28 cellular contexts compared by ENCODE assay signal in the genomic region with DNA sequence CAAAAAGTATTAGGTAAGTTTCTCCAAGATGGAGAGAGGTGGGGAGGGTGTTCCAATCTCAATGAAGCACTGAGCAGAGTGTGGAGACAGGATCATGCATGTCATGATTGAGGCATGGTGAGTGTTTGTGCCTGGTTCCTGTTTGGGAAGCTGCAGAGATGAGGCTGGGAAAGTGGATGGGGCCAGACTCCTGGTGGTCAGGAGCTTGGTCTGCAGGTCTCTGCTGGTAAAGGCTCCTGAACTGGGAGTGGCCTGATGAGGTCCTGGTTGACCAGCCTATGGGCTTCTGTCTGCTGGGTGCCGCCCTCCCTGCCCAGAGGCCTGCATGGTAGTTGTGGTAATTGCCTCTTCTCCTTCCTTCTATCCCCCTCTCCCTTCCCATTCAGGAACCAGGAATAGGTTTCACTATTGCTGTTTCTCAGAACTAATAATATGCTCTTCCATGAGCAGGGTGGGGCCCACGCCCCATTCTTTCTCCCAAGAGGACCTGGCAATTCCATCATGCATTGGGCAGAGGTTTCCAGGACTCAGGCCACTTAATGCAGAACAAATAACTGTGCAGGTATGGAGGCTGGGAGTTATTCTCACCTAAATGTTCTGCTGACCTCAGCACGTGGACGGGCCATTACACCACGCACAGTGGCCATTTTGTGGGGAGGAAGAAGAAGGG. TPM values are rescaled to one million over a fixed set of nuclear protein-coding genes. Genes with fewer than 3 reads are reported as not detected.
DNase-seq lines count a peak whose midpoint lies in the region; ATAC-seq and TF ChIP-seq lines count a peak whose summit lies in the region.
"Had no signal": no experiment of that assay in that cellular context is flagged by ENCODE, and none has a peak within 500 bp of the region (broad histone marks: within the 10 kb centered on the region; RNA-seq: fewer than 3 reads in every experiment).

No MANE protein-coding gene starts in this region.

- no peak overlapping the region for H3K27ac Mint-ChIP-seq in GM23338
- H3K27ac Mint-ChIP-seq in activated CD4-positive, alpha-beta memory T cell treated with anti-CD3 and anti-CD28 coated beads for 36 hours: no peak overlapping the region
- H3K27ac Mint-ChIP-seq: activated CD8-positive, alpha-beta T cell treated with anti-CD3 and anti-CD28 coated beads, Interleukin-2, amount 10 ng/mL, durations not matched to agents 7 days and 5 days; activated naive CD4-positive, alpha-beta T cell treated with anti-CD3 and anti-CD28 coated beads for 36 hours had no signal

- H3K4me1 ChIP-seq in GM23338 (ENCODE audit: insufficient read depth) (no peaks in the 10 kb centered on the region), hepatocyte (ENCODE audit: insufficient read depth) (peaks cover 47% of the 10 kb centered on the region), spleen (no peaks in the 10 kb centered on the region)
- H3K4me1 ChIP-seq: esophagus muscularis mucosa, tibial nerve had no signal

- DNase-seq in GM23338 (ENCODE audit: low spot score) (no peak), MG63 (peak; percentile 28), hepatocyte (ENCODE audit: low spot score) (no peak), spleen (peak; percentile 52), pons (ENCODE audit: low spot score) (no peak), T-helper 1 cell (no peak)
- no peak for DNase-seq in activated CD4-positive, alpha-beta memory T cell treated with anti-CD3 and anti-CD28 coated beads for 36 hours
- DNase-seq: activated CD4-positive, CD25-positive, alpha-beta regulatory T cell; activated CD8-positive, alpha-beta T cell treated with anti-CD3 and anti-CD28 coated beads, Interleukin-2, amount 10 ng/mL, durations not matched to agents 7 days and 5 days; activated naive CD4-positive, alpha-beta T cell treated with anti-CD3 and anti-CD28 coated beads for 36 hours; activated T-cell treated with anti-CD3 and anti-CD28 coated beads, Interleukin-2, amount 50 U/mL, for 48 hours; anterior cingulate cortex; cerebellar nuclear complex; EL; NCI-H1092 treated with DMSO at 0.1 percent for 48 hours; NCI-H2081; NCI-H510A; SK-N-SH; stimulated activated CD4-positive, alpha-beta T cell treated with anti-CD3 and anti-CD28 coated beads, Interleukin-4, amount 100 ng/mL, for 24 hours; stimulated activated naive CD8-positive, alpha-beta T cell treated with anti-CD3 and anti-CD28 coated beads, Interleukin-15, amount 100 ng/mL, for 72 hours had no signal

- CTCF ChIA-PET in activated CD4-positive, alpha-beta memory T cell treated with anti-CD3 and anti-CD28 coated beads for 36 hours (lab: Charles Lee): interaction anchor here (1.0 kb wide), 2 partner anchors 15 to 20 kb away, joined by 3 to 5 read pairs; no protein-coding TSS in a partner anchor

- peaks cover 14% of the 10 kb centered on the region for H3K27me3 Mint-ChIP-seq in GM23338 (ENCODE audit: insufficient read depth, low read depth, poor library complexity)
- H3K27me3 Mint-ChIP-seq in activated CD4-positive, alpha-beta memory T cell treated with anti-CD3 and anti-CD28 coated beads for 36 hours: peaks cover 3% of the 10 kb centered on the region

- H4K20me1 ChIP-seq in GM23338 (replicated peaks; ENCODE audit: insufficient read depth) (no peaks in the 10 kb centered on the region), hepatocyte (ENCODE audit: insufficient read depth, poor library complexity, severe bottlenecking) (no peaks in the 10 kb centered on the region)

- 98% methylated on average over 5 of the region's 5 CpGs for WGBS in hepatocyte (ENCODE audit: low lambda C conversion rate, missing lambda C conversion rate)
- 87 to 95% (median 90%) methylated on average over 5 of the region's 5 CpGs for WGBS in spleen, 5 donors

- TF ChIP-seq CTCF in GM23338 (conservative IDR thresholded peaks at IDR 0.05; ENCODE audit: low read depth in 2 of 2): no peak
- no peak for TF ChIP-seq CTCF in hepatocyte (IDR thresholded peaks at IDR 0.05; ENCODE audit: poor library complexity)
- TF ChIP-seq CTCF in spleen (IDR thresholded peaks at IDR 0.05 in 8 of 11, conservative IDR thresholded peaks at IDR 0.05 in 3 of 11): no peak

- H3K4me3 Mint-ChIP-seq in GM23338: no peak overlapping the region
- H3K4me3 Mint-ChIP-seq in activated CD4-positive, alpha-beta memory T cell treated with anti-CD3 and anti-CD28 coated beads for 36 hours: no peak overlapping the region
- H3K4me3 Mint-ChIP-seq: activated CD8-positive, alpha-beta T cell treated with anti-CD3 and anti-CD28 coated beads, Interleukin-2, amount 10 ng/mL, durations not matched to agents 7 days and 5 days; activated naive CD4-positive, alpha-beta T cell treated with anti-CD3 and anti-CD28 coated beads for 36 hours; stimulated activated naive CD8-positive, alpha-beta T cell treated with anti-CD3 and anti-CD28 coated beads, Interleukin-15, amount 100 ng/mL, for 72 hours had no signal

- H3K27me3 ChIP-seq in GM23338 (ENCODE audit: insufficient read depth) (no peaks in the 10 kb centered on the region), MG63 (no peaks in the 10 kb centered on the region), hepatocyte (no peaks in the 10 kb centered on the region), spleen (replicated peaks in 1 of 7) (no peaks in the 10 kb centered on the region)
- H3K27me3 ChIP-seq: esophagus muscularis mucosa, gastroesophageal sphincter, tibial nerve had no signal

- no peak overlapping the region for H2AFZ ChIP-seq in GM23338
- H2AFZ ChIP-seq in hepatocyte: no peak overlapping the region

- intact Hi-C loops in spleen (cut with DNase I; ENCODE audit: low total_unique reads): no loop called here
- intact Hi-C loops in activated CD4-positive, alpha-beta memory T cell treated with anti-CD3 and anti-CD28 coated beads for 36 hours (cut with micrococcal nuclease): no loop called here

- no peaks in the 10 kb centered on the region for H3K9me3 Mint-ChIP-seq in GM23338
- H3K9me3 Mint-ChIP-seq in activated CD4-positive, alpha-beta memory T cell treated with anti-CD3 and anti-CD28 coated beads for 36 hours: no peaks in the 10 kb centered on the region
- H3K9me3 Mint-ChIP-seq: activated naive CD4-positive, alpha-beta T cell treated with anti-CD3 and anti-CD28 coated beads for 36 hours; stimulated activated naive CD8-positive, alpha-beta T cell treated with anti-CD3 and anti-CD28 coated beads, Interleukin-15, amount 100 ng/mL, for 72 hours had no signal

- H3K79me2 ChIP-seq in GM23338 (replicated peaks; ENCODE audit: insufficient read depth) (no peaks in the 10 kb centered on the region), hepatocyte (no peaks in the 10 kb centered on the region)

- H3K4me2 ChIP-seq in GM23338 (no peak overlapping the region), hepatocyte (no peak overlapping the region)
- H3K4me2 ChIP-seq: SK-N-SH had no signal

- peaks cover 24% of the 10 kb centered on the region for H3K4me1 Mint-ChIP-seq in GM23338
- peaks cover 6% of the 10 kb centered on the region for H3K4me1 Mint-ChIP-seq in activated CD4-positive, alpha-beta memory T cell treated with anti-CD3 and anti-CD28 coated beads for 36 hours (ENCODE audit: low read depth)

- H3K36me3 ChIP-seq in GM23338 (ENCODE audit: insufficient read depth) (no peaks in the 10 kb centered on the region), MG63 (no peaks in the 10 kb centered on the region), hepatocyte (replicated peaks; ENCODE audit: insufficient read depth, low read depth) (no peaks in the 10 kb centered on the region), spleen (no peaks in the 10 kb centered on the region)
- H3K36me3 ChIP-seq: esophagus muscularis mucosa, gastroesophageal sphincter, tibial nerve had no signal

- no peaks in the 10 kb centered on the region for H3F3A ChIP-seq in GM23338 (replicated peaks; ENCODE audit: low read depth)

- POLR2A ChIA-PET in activated CD4-positive, alpha-beta memory T cell treated with anti-CD3 and anti-CD28 coated beads for 36 hours (lab: Charles Lee): no interaction called here

- H3K4me3 ChIP-seq in GM23338 (no peak overlapping the region), MG63 (no peak overlapping the region), hepatocyte (no peak overlapping the region), spleen (no peak overlapping the region)
- H3K4me3 ChIP-seq: esophagus muscularis mucosa, gastroesophageal sphincter, smooth muscle cell, tibial nerve had no signal

- no peaks in the 10 kb centered on the region for H3K36me3 Mint-ChIP-seq in GM23338 (ENCODE audit: low read depth)
- no peaks in the 10 kb centered on the region for H3K36me3 Mint-ChIP-seq in activated CD4-positive, alpha-beta memory T cell treated with anti-CD3 and anti-CD28 coated beads for 36 hours

- no peaks in the 10 kb centered on the region for H3K9me2 ChIP-seq in GM23338 (ENCODE audit: insufficient read depth)
- H3K9me2 ChIP-seq in hepatocyte (replicated peaks; ENCODE audit: insufficient read depth): no peaks in the 10 kb centered on the region
- H3K9me2 ChIP-seq: SK-N-SH had no signal

- H3K9me3 ChIP-seq in MG63 (no peaks in the 10 kb centered on the region), hepatocyte (ENCODE audit: low read depth) (no peaks in the 10 kb centered on the region), spleen (no peaks in the 10 kb centered on the region)
- H3K9me3 ChIP-seq: esophagus muscularis mucosa, gastroesophageal sphincter, SK-N-SH, tibial nerve had no signal

- peak; percentile 56 for ATAC-seq in GM23338
- ATAC-seq: activated CD8-positive, alpha-beta T cell treated with anti-CD3 and anti-CD28 coated beads, Interleukin-2, amount 10 ng/mL, durations not matched to agents 7 days and 5 days; gastroesophageal sphincter; left lobe of liver; stimulated activated naive CD8-positive, alpha-beta T cell treated with anti-CD3 and anti-CD28 coated beads, Interleukin-15, amount 100 ng/mL, for 72 hours had no signal

- no peak for TF ChIP-seq POLR2A in spleen (IDR thresholded peaks at IDR 0.05)

- H3K27ac ChIP-seq in GM23338 (ENCODE audit: low read depth) (no peak overlapping the region), hepatocyte (peak overlapping the region; percentile 77), spleen (no peak overlapping the region)
- H3K27ac ChIP-seq: esophagus muscularis mucosa, gastroesophageal sphincter, tibial nerve had no signal

RNA-seq across cellular contexts. Expression of a gene that starts 24.5 kb away (rescaled TPM):
- not detected in 2 replicates for total RNA-seq in GM23338 (2014; rRNA removed; shearing (Covaris generic))
- polyA plus RNA-seq in GM23338 (2016; fragmentation: Nextera tagmentation; extraction: Ambion mirVana) (not detected in 2 replicates), hepatocyte (9.4 and 11.1 TPM in 2 replicates), spleen (1 to 10 TPM in 1 of 3 donors, under 1 TPM in 1, not detected in 1; 0.07 to 2.5 TPM)
- not detected in 2 replicates for total RNA-seq in MG63 (2014; rRNA removed; shearing (Covaris generic); ENCODE audit: low replicate concordance)
- total RNA-seq in hepatocyte (8.8 and 9.6 TPM in 2 replicates), spleen (1 to 10 TPM in 1 of 7 donors, under 1 TPM in 4, not detected in 2; 0.20 to 1.1 (median 0.51) TPM)
- not detected for total RNA-seq in activated CD4-positive, alpha-beta memory T cell treated with anti-CD3 and anti-CD28 coated beads for 36 hours
- total RNA-seq: activated CD8-positive, alpha-beta T cell treated with anti-CD3 and anti-CD28 coated beads, Interleukin-2, amount 10 ng/mL, durations not matched to agents 7 days and 5 days; activated naive CD4-positive, alpha-beta T cell treated with anti-CD3 and anti-CD28 coated beads for 36 hours; esophagus muscularis mucosa; left lobe of liver; LHCN-M2; mononuclear cell; pulmonary artery endothelial cell had no signal
- polyA plus RNA-seq: SK-N-SH had no signal

RNA-seq across cellular contexts. Expression of a gene that starts 43.5 kb away (rescaled TPM):
- not detected in 2 replicates for total RNA-seq in GM23338 (2014; rRNA removed; shearing (Covaris generic))
- polyA plus RNA-seq in GM23338 (2016; fragmentation: Nextera tagmentation; extraction: Ambion mirVana): not detected in 2 replicates
- not detected in 2 replicates for total RNA-seq in MG63 (2014; rRNA removed; shearing (Covaris generic); ENCODE audit: low replicate concordance)
- total RNA-seq in hepatocyte: not detected in 2 replicates
- polyA plus RNA-seq in hepatocyte: not detected in 2 replicates
- under 1 TPM in 1 of 7 donors, not detected in 6; 0.28 TPM for total RNA-seq in spleen
- polyA plus RNA-seq in spleen: not detected
- not detected for total RNA-seq in activated CD4-positive, alpha-beta memory T cell treated with anti-CD3 and anti-CD28 coated beads for 36 hours
- total RNA-seq: activated CD8-positive, alpha-beta T cell treated with anti-CD3 and anti-CD28 coated beads, Interleukin-2, amount 10 ng/mL, durations not matched to agents 7 days and 5 days; activated naive CD4-positive, alpha-beta T cell treated with anti-CD3 and anti-CD28 coated beads for 36 hours; gastroesophageal sphincter; left lobe of liver; LHCN-M2; mononuclear cell; pulmonary artery endothelial cell; smooth muscle cell; tibial nerve had no signal
- polyA plus RNA-seq: SK-N-SH, smooth muscle cell had no signal

Comparison
In these comparisons a context has a peak if more than half of its experiments do, and no peak if none do; other contexts are left out.
1. DNase-seq: peak in MG63 (single experiment) and spleen (single experiment); none in GM23338 (single experiment), hepatocyte (single experiment), activated CD4-positive, alpha-beta memory T cell treated with anti-CD3 and anti-CD28 coated beads for 36 hours (single experiment), pons (single experiment) and T-helper 1 cell (0 of 5).